In the genomic region with DNA sequence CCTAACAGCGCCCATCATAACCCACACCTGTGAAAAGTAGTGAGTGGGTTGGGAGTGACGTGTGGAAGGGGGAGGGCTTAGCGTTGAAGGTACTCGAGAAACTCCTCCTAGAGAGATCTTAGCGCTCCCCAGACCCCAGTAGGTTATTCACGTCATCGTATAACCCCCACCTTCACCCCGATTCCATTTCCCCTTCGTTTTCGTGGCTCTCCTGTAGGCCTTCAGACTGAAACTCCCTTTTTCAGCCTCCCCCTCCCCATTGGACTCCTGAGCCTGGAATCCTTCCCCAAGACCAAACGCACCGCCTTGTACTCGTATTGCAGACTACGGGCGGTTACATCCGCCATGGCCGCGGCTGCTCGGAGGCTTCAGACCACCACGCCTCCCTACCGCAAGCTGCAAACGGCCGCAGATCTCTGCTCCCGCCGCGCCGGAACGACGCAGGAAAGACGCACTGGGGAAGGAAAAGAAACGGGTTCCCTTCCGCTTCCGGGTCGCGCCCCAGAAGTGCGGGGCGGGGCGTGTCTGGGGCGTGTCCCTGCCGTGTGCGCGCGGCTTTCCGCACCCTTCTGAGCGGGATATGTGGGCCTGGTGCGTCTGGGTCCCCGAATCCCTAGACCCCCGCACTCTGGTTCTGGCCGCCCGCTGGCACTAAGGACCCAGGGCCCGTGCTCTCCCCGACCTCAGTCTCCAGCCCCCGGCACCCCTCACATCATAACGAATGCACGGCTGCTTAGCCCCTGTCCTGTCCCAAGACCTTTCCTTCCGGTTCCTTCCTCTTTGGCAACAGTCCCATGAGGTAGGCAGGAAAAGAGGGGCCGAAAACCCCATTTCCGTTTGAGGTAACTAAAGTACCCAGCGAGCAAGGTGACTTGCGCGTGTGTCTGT, we compare ENCODE assay signal across 1 cellular context.
TF ChIP-seq lines count a peak whose summit lies in the region.

SNRNP200 (minus strand) TSS at position 456 of the 888 bp plus-strand sequence; CDS start at position 347, 109 bp downstream.

TF ChIP-seq in liver, 16 proteins besides CTCF, POLR2A, EP300 and RAD21 (continued from another document):
- TF ChIP-seq ATF3 (IDR thresholded peaks at IDR 0.05), result no peak
- no peak for TF ChIP-seq HNF4G (IDR thresholded peaks at IDR 0.05)
